ENCODE assay signal across 8 cellular contexts in genomic region chr15:72375501-72375845, GRCh38. TPM values are rescaled to one million over a fixed set of nuclear protein-coding genes. Genes with fewer than 3 reads are reported as not detected.
DNase-seq lines count a peak whose midpoint lies in the region; ATAC-seq, FAIRE-seq and TF ChIP-seq lines count a peak whose summit lies in the region.

No MANE protein-coding gene starts in this region.

- peak; percentile 23 for FAIRE-seq in HTR-8/SVneo (lab: Jason Lieb, UNC)
- no peak for FAIRE-seq in kidney (lab: Jason Lieb, UNC)

- peak overlapping the region; percentile 95 to 99 for H3K9ac ChIP-seq in kidney (ENCODE audit: low read length in 2 of 2)

- in situ Hi-C loops in astrocyte of the spinal cord (cut with HindIII; ENCODE audit: low sequenced_read_pairs), result no loop called here

- peaks cover 4 to 8% of the 10 kb centered on the region in 2 donors for H3K4me1 ChIP-seq in kidney (ENCODE audit: control insufficient read depth in 1 of 2, insufficient read depth in 1 of 2, low read depth in 1 of 2, low read length in 2 of 2)

- peak overlapping the region; percentile 94 for H3K27ac ChIP-seq in kidney (ENCODE audit: low read depth in 2 of 2, low read length in 2 of 2)

- intact Hi-C loops in kidney (cut with DNase I), result no loop called here

- H3K9me3 ChIP-seq in kidney (ENCODE audit: control insufficient read depth in 1 of 2, low read length in 2 of 2), result no peaks in the 10 kb centered on the region

- peak overlapping the region; percentile 74 for H3K4me3 ChIP-seq in astrocyte of the spinal cord (ENCODE audit: low read depth, low read length)
- H3K4me3 ChIP-seq in kidney (ENCODE audit: low read length in 2 of 2), result peak overlapping the region; percentile 79 to 90

- ATAC-seq in GM21515 (IDR thresholded peaks at IDR 0.05; ENCODE audit: unreplicated experiment), result peak; percentile 45
- ATAC-seq in stimulated activated naive CD8-positive, alpha-beta T cell treated with anti-CD3 and anti-CD28 coated beads, Interleukin-15, Interleukin-2, amounts not matched to agents 100 U/mL and 50 U/mL, for 24 hours, result peak; percentile 50

- no peaks in the 10 kb centered on the region for H3K36me3 ChIP-seq in kidney (ENCODE audit: control insufficient read depth in 1 of 2, insufficient read depth in 2 of 2, low read length in 2 of 2)

- DNase-seq in DMS53 treated with DMSO at 0.1 percent for 48 hours (lab: John Stamatoyannopoulos, UW; ENCODE audit: unreplicated experiment), result peak; percentile 23
- peak; percentile 29 for DNase-seq in HTR-8/SVneo (ENCODE audit: insufficient read length, low spot score)
- DNase-seq in astrocyte of the spinal cord (ENCODE audit: low read depth, low spot score), result no peak
- DNase-seq in kidney, result peak; percentile 92
- no peak for DNase-seq in stimulated activated naive CD8-positive, alpha-beta T cell treated with anti-CD3 and anti-CD28 coated beads, Interleukin-15, Interleukin-2, amounts not matched to agents 100 U/mL and 50 U/mL, for 24 hours
- DNase-seq in effector CD4-positive, alpha-beta T cell, result no peak
- no peak for DNase-seq in iPS-NIHi11 (ENCODE audit: low spot score)

- TF ChIP-seq CTCF in astrocyte of the spinal cord (IDR thresholded peaks at IDR 0.05; ENCODE audit: low read depth, low read length) (no peak), kidney (IDR thresholded peaks at IDR 0.05; ENCODE audit: borderline replicate concordance, extremely low read depth, insufficient read depth) (no peak)

RNA-seq across cellular contexts. Expression of gene HEXA, which starts 0.3 kb away (rescaled TPM):
- 138 TPM for total RNA-seq in kidney
- polyA plus RNA-seq in kidney (ENCODE audit: insufficient read depth, low read depth, low replicate concordance), result 199 TPM

RNA-seq across cellular contexts. Expression of gene TMEM202, which starts 22.6 kb away (rescaled TPM):
- total RNA-seq in kidney, result not detected
- not detected for polyA plus RNA-seq in kidney (ENCODE audit: insufficient read depth, low read depth, low replicate concordance)

RNA-seq across cellular contexts. Expression of gene CELF6, which starts 55.5 kb away (rescaled TPM):
- total RNA-seq in kidney, result 3.5 TPM
- polyA plus RNA-seq in kidney (ENCODE audit: insufficient read depth, low read depth, low replicate concordance), result 3.8 TPM

Comparison
In these comparisons a context has a peak if more than half of its experiments do, and no peak if none do; other contexts are left out.
1. DNase-seq: peak in DMS53 treated with DMSO at 0.1 percent for 48 hours (single experiment), HTR-8/SVneo (single experiment) and kidney (single experiment); none in astrocyte of the spinal cord (single experiment), stimulated activated naive CD8-positive, alpha-beta T cell treated with anti-CD3 and anti-CD28 coated beads, Interleukin-15, Interleukin-2, amounts not matched to agents 100 U/mL and 50 U/mL, for 24 hours (single experiment), effector CD4-positive, alpha-beta T cell (single experiment) and iPS-NIHi11 (single experiment).